ENCODE assay signal across 17 cellular contexts in the genomic region with DNA sequence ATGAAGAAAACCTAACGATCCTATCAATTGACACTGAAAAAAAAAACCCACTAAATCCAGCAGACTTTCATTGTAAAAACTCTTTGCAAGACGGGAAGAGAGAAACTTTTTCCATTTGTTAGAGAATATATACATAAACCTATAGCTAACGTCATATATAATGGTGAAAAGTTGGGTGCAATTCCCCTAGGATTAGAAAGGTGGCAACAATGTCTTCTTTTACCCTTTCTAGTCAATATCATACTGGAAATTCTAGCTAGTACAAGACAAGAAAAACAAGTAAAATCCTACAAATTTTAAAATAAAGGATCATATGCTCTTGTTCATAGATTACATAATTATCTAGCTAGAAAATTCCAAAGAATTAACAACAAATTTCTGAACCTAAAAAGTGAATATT.
DNase-seq lines count a peak whose midpoint lies in the region; ATAC-seq and TF ChIP-seq lines count a peak whose summit lies in the region.
"Had no signal": no experiment of that assay in that cellular context is flagged by ENCODE, and none has a peak within 500 bp of the region (broad histone marks: within the 10 kb centered on the region; RNA-seq: fewer than 3 reads in every experiment).

No MANE protein-coding gene starts in this region.

- TF ChIP-seq CTCF in LNCAP (IDR thresholded peaks at IDR 0.05) = peak; percentile 49; the same call in 1 of the 2 replicates
- peak; percentile 20 to 51 for TF ChIP-seq CTCF in brain (conservative IDR thresholded peaks at IDR 0.05)
- TF ChIP-seq CTCF in nephron progenitor cell (IDR thresholded peaks at IDR 0.05) = peak; percentile 19
- no peak for TF ChIP-seq CTCF in gastroesophageal sphincter (IDR thresholded peaks at IDR 0.05)

- H3K36me3 Mint-ChIP-seq in brain (no peaks in the 10 kb centered on the region), nephron progenitor cell (ENCODE audit: low read depth) (no peaks in the 10 kb centered on the region)
- H3K36me3 Mint-ChIP-seq: activated naive CD8-positive, alpha-beta T cell treated with anti-CD3 and anti-CD28 coated beads for 36 hours had no signal

- H3K4me3 Mint-ChIP-seq in brain = no peak overlapping the region
- H3K4me3 Mint-ChIP-seq in nephron progenitor cell = no peak overlapping the region
- H3K4me3 Mint-ChIP-seq: activated naive CD8-positive, alpha-beta T cell treated with anti-CD3 and anti-CD28 coated beads for 36 hours; T-helper 2 cell treated with Interferon-gamma antibody and Interleukin-4, amounts not matched to agents 5 μg/mL and 100 μg/mL, for 36 hours had no signal

- no peak for TF ChIP-seq EP300 in gastroesophageal sphincter (IDR thresholded peaks at IDR 0.05)

- 59 to 65% methylated on average over 3 of the region's 3 CpGs for WGBS in aorta, 2 donors
- WGBS in gastroesophageal sphincter (ENCODE audit: low coverage in 1 of 2), 2 donors = 82 to 97% methylated on average over 3 of the region's 3 CpGs

- no peak overlapping the region for H3K4me3 ChIP-seq in aorta (ENCODE audit: low read length in 2 of 2)
- no peak overlapping the region for H3K4me3 ChIP-seq in gastroesophageal sphincter
- H3K4me3 ChIP-seq: Peyer's patch had no signal

- DNase-seq in DMS 273 (lab: John Stamatoyannopoulos, UW; ENCODE audit: unreplicated experiment) = peak; percentile 16
- DNase-seq in DMS 273 treated with DMSO at 0.1 percent for 48 hours (lab: John Stamatoyannopoulos, UW) = no peak
- no peak for DNase-seq in nephron progenitor cell
- no peak for DNase-seq in aorta
- DNase-seq: 8988T; activated naive CD8-positive, alpha-beta T cell treated with anti-CD3 and anti-CD28 coated beads for 36 hours; HCEC 1CT; NCI-H2081 treated with DMSO at 0.1 percent for 48 hours; Peyer's patch; stimulated activated CD4-positive, alpha-beta T cell treated with anti-CD3 and anti-CD28 coated beads, Interleukin-12 subunit alpha, Interleukin-12 subunit beta, amount 100 ng/mL, for 4 hours had no signal

- H3K27me3 Mint-ChIP-seq in brain (no peaks in the 10 kb centered on the region), nephron progenitor cell (ENCODE audit: low read depth, poor library complexity) (no peaks in the 10 kb centered on the region)
- H3K27me3 Mint-ChIP-seq: activated naive CD8-positive, alpha-beta T cell treated with anti-CD3 and anti-CD28 coated beads for 36 hours had no signal

- H3K4me1 Mint-ChIP-seq in brain (no peaks in the 10 kb centered on the region), nephron progenitor cell (no peaks in the 10 kb centered on the region)
- H3K4me1 Mint-ChIP-seq: activated naive CD8-positive, alpha-beta T cell treated with anti-CD3 and anti-CD28 coated beads for 36 hours had no signal

- H3K27ac ChIP-seq in aorta (ENCODE audit: low read depth in 1 of 2, low read length in 2 of 2) = no peak overlapping the region
- no peak overlapping the region for H3K27ac ChIP-seq in gastroesophageal sphincter
- H3K27ac ChIP-seq: Peyer's patch had no signal

- intact Hi-C loops in aorta (cut with DNase I) = no loop called here

- no peaks in the 10 kb centered on the region for H3K4me1 ChIP-seq in aorta (ENCODE audit: control insufficient read depth in 1 of 2, insufficient read depth in 2 of 2, low read length in 2 of 2)
- H3K4me1 ChIP-seq in gastroesophageal sphincter = peaks cover 0 to 2% (median 0%) of the 10 kb centered on the region in 3 donors
- H3K4me1 ChIP-seq: Peyer's patch had no signal

- no peaks in the 10 kb centered on the region for H3K9me3 Mint-ChIP-seq in brain
- H3K9me3 Mint-ChIP-seq in nephron progenitor cell = no peaks in the 10 kb centered on the region

- H3K27me3 ChIP-seq in aorta (ENCODE audit: control insufficient read depth in 1 of 2, insufficient read depth in 2 of 2, low read length in 1 of 2) (no peaks in the 10 kb centered on the region), gastroesophageal sphincter (no peaks in the 10 kb centered on the region)
- H3K27me3 ChIP-seq: Peyer's patch had no signal

- H3K27ac Mint-ChIP-seq in brain = no peak overlapping the region
- no peak overlapping the region for H3K27ac Mint-ChIP-seq in nephron progenitor cell
- H3K27ac Mint-ChIP-seq: activated naive CD8-positive, alpha-beta T cell treated with anti-CD3 and anti-CD28 coated beads for 36 hours; T-helper 2 cell treated with Interferon-gamma antibody and Interleukin-4, amounts not matched to agents 5 μg/mL and 100 μg/mL, for 36 hours had no signal

- TF ChIP-seq POLR2A in gastroesophageal sphincter (IDR thresholded peaks at IDR 0.05) = no peak

- no peak for ATAC-seq in aorta (ENCODE audit: low FRiP score)
- ATAC-seq in GM21360 (IDR thresholded peaks at IDR 0.05; ENCODE audit: unreplicated experiment) = no peak
- ATAC-seq in gastroesophageal sphincter = no peak
- ATAC-seq: HepG2, left lobe of liver had no signal

- H3K36me3 ChIP-seq in aorta (ENCODE audit: control insufficient read depth in 1 of 2, insufficient read depth in 2 of 2, low read length in 1 of 2) = no peaks in the 10 kb centered on the region
- H3K36me3 ChIP-seq in gastroesophageal sphincter = no peaks in the 10 kb centered on the region
- H3K36me3 ChIP-seq: Peyer's patch had no signal

- H3K9me3 ChIP-seq in aorta (ENCODE audit: control insufficient read depth, low read length) (no peaks in the 10 kb centered on the region), gastroesophageal sphincter (no peaks in the 10 kb centered on the region)
- H3K9me3 ChIP-seq: Peyer's patch had no signal

Comparison
In these comparisons a context has a peak if more than half of its experiments do, and no peak if none do; other contexts are left out.
1. CTCF ChIP-seq: peak in LNCAP (single experiment), brain (2 of 2) and nephron progenitor cell (single experiment); none in gastroesophageal sphincter (0 of 4).